ENCODE assay signal across 20 cellular contexts in genomic region chr6:14310955-14311354, GRCh38.
DNase-seq lines count a peak whose midpoint lies in the region; TF ChIP-seq lines count a peak whose summit lies in the region.
"Had no signal": no experiment of that assay in that cellular context is flagged by ENCODE, and none has a peak within 500 bp of the region (broad histone marks: within the 10 kb centered on the region; RNA-seq: fewer than 3 reads in every experiment).

No MANE protein-coding gene starts in this region.

- H3K9me3 ChIP-seq in Caco-2 (no peaks in the 10 kb centered on the region), PC-9 (ENCODE audit: insufficient read depth, low read depth) (no peaks in the 10 kb centered on the region)
- H3K9me3 ChIP-seq: A549, prostate gland had no signal

- H3K9me3 Mint-ChIP-seq in Caco-2 (ENCODE audit: unreplicated experiment): no peaks in the 10 kb centered on the region
- H3K9me3 Mint-ChIP-seq in progenitor cell of endocrine pancreas (ENCODE audit: low read depth): no peaks in the 10 kb centered on the region
- H3K9me3 Mint-ChIP-seq: dendritic cell treated with granulocyte-macrophage colony-stimulating factor and Interleukin-4, amounts not matched to agents 40 ng/mL and 50 ng/mL, for 4 days had no signal

- TF ChIP-seq CTCF in Caco-2 (IDR thresholded peaks at IDR 0.05; ENCODE audit: insufficient read depth in 1 of 2, low read depth in 1 of 2, low read length in 1 of 2, severe bottlenecking in 1 of 2, unreplicated experiment in 1 of 2) (no peak), progenitor cell of endocrine pancreas (IDR thresholded peaks at IDR 0.05; ENCODE audit: unreplicated experiment) (no peak), PC-9 (conservative IDR thresholded peaks at IDR 0.05) (no peak)

- no peak overlapping the region for H3K4me3 Mint-ChIP-seq in Caco-2 (ENCODE audit: unreplicated experiment)
- no peak overlapping the region for H3K4me3 Mint-ChIP-seq in progenitor cell of endocrine pancreas (ENCODE audit: low read depth)
- H3K4me3 Mint-ChIP-seq: dendritic cell treated with granulocyte-macrophage colony-stimulating factor and Interleukin-4, amounts not matched to agents 40 ng/mL and 50 ng/mL, for 4 days; nephron progenitor cell had no signal

- no peak overlapping the region for H3K27ac ChIP-seq in PC-9
- H3K27ac ChIP-seq: A549, BLaER1, prostate gland had no signal

- H2AFZ ChIP-seq in PC-9: no peak overlapping the region

- H3K4me1 ChIP-seq in Caco-2: peaks cover 42% of the 10 kb centered on the region
- H3K4me1 ChIP-seq in PC-9 (replicated peaks; ENCODE audit: insufficient read depth): no peaks in the 10 kb centered on the region
- H3K4me1 ChIP-seq: A549, prostate gland had no signal

- no peaks in the 10 kb centered on the region for H4K20me1 ChIP-seq in PC-9 (ENCODE audit: insufficient read depth)
- H4K20me1 ChIP-seq: BLaER1 had no signal

- POLR2A ChIA-PET in Caco-2 (lab: Charles Lee): interaction anchor here (0.5 kb wide), 1 partner anchor 177 kb away, joined by 3 read pairs; no protein-coding TSS in a partner anchor
- POLR2A ChIA-PET in PC-9 (lab: Charles Lee; ENCODE audit: unreplicated experiment): no interaction called here

- H3K27me3 ChIP-seq in Caco-2 (replicated peaks; ENCODE audit: control insufficient read depth, insufficient read depth, low read length) (no peaks in the 10 kb centered on the region), PC-9 (ENCODE audit: insufficient read depth, low read depth) (no peaks in the 10 kb centered on the region)
- H3K27me3 ChIP-seq: BLaER1 had no signal

- H3K4me1 Mint-ChIP-seq in Caco-2 (ENCODE audit: low read depth, unreplicated experiment) (peaks cover 20% of the 10 kb centered on the region), progenitor cell of endocrine pancreas (ENCODE audit: low read depth) (peaks cover 75% of the 10 kb centered on the region)

- CTCF ChIA-PET in Caco-2 (lab: Charles Lee) (interaction anchor here (0.8 kb wide), 1 partner anchor 957 kb away, joined by 3 read pairs; no protein-coding TSS in a partner anchor), PC-9 (lab: Charles Lee) (no interaction called here)

- no peaks in the 10 kb centered on the region for H3K27me3 Mint-ChIP-seq in Caco-2 (ENCODE audit: insufficient read depth, unreplicated experiment)
- no peaks in the 10 kb centered on the region for H3K27me3 Mint-ChIP-seq in progenitor cell of endocrine pancreas
- H3K27me3 Mint-ChIP-seq: dendritic cell treated with granulocyte-macrophage colony-stimulating factor and Interleukin-4, amounts not matched to agents 40 ng/mL and 50 ng/mL, for 4 days had no signal

- H3K36me3 Mint-ChIP-seq in Caco-2 (ENCODE audit: insufficient read depth, unreplicated experiment) (no peaks in the 10 kb centered on the region), progenitor cell of endocrine pancreas (ENCODE audit: insufficient read depth) (no peaks in the 10 kb centered on the region)

- no peaks in the 10 kb centered on the region for H3F3A ChIP-seq in PC-9 (ENCODE audit: insufficient read depth, low read depth)

- BruUV-seq in Caco-2 (replicated peaks; lab: Mats Ljungman, UMichigan) (no TSS peak), PC-9 (replicated peaks; lab: Mats Ljungman, UMichigan) (no TSS peak)

- H3K36me3 ChIP-seq in Caco-2 (ENCODE audit: control insufficient read depth, insufficient read depth, low read length) (no peaks in the 10 kb centered on the region), PC-9 (ENCODE audit: low read depth) (no peaks in the 10 kb centered on the region)
- H3K36me3 ChIP-seq: BLaER1, prostate gland had no signal

- H3K4me3 ChIP-seq in Caco-2 (ENCODE audit: low read depth, low read length): no peak overlapping the region
- H3K4me3 ChIP-seq in PC-9: no peak overlapping the region
- H3K4me3 ChIP-seq: A549, BLaER1, prostate gland had no signal

- no peak overlapping the region for H3K4me2 ChIP-seq in PC-9
- H3K4me2 ChIP-seq: A549, BLaER1 had no signal

- H3K79me2 ChIP-seq in PC-9 (ENCODE audit: low read depth): no peaks in the 10 kb centered on the region

- DNase-seq in Caco-2 (peak; percentile 35 to 54), astrocyte of the hippocampus (ENCODE audit: low read depth, low spot score) (peak; percentile 58), kidney tubule cell (ENCODE audit: low spot score) (peak; percentile 81), progenitor cell of endocrine pancreas (ENCODE audit: low spot score, unreplicated experiment) (no peak), NCI-H2196 (lab: John Stamatoyannopoulos, UW; ENCODE audit: unreplicated experiment) (no peak), globus pallidus (ENCODE audit: low spot score) (no peak), PC-9 (no peak)
- no peak for DNase-seq in stimulated activated CD4-positive, alpha-beta T cell treated with anti-CD3 and anti-CD28 coated beads, Interleukin-4, amount 100 ng/mL, for 24 hours
- DNase-seq: activated CD4-positive, alpha-beta T cell treated with anti-CD3 and anti-CD28 coated beads, Interleukin-2, amount 50 U/mL, for 48 hours; activated effector memory CD4-positive, alpha-beta T cell treated with Interleukin-2 at 50 U/mL for 16 hours; hippocampal formation; NCI-H2171 treated with DMSO at 0.1 percent for 48 hours; nephron progenitor cell; stimulated activated CD8-positive, alpha-beta memory T cell treated with anti-CD3 and anti-CD28 coated beads, Interleukin-4, amount 100 ng/mL, for 48 hours; substantia nigra; T-helper 2 cell had no signal

- H3K27ac Mint-ChIP-seq in Caco-2 (ENCODE audit: unreplicated experiment) (no peak overlapping the region), progenitor cell of endocrine pancreas (peak overlapping the region; percentile 93)
- H3K27ac Mint-ChIP-seq: dendritic cell treated with granulocyte-macrophage colony-stimulating factor and Interleukin-4, amounts not matched to agents 40 ng/mL and 50 ng/mL, for 4 days; nephron progenitor cell had no signal

- no peaks in the 10 kb centered on the region for H3K9me2 ChIP-seq in PC-9 (ENCODE audit: insufficient read depth)

- intact Hi-C loops in Caco-2 (cut with micrococcal nuclease; ENCODE audit: unreplicated experiment): loop anchor here (10.0 kb wide), 1 partner anchor 96 kb away; no protein-coding TSS in a partner anchor
- intact Hi-C loops in PC-9 (cut with micrococcal nuclease; ENCODE audit: unreplicated experiment): no loop called here

Comparison
In these comparisons a context has a peak if more than half of its experiments do, and no peak if none do; other contexts are left out.
1. DNase-seq: peak in Caco-2 (2 of 2), astrocyte of the hippocampus (single experiment) and kidney tubule cell (single experiment); none in progenitor cell of endocrine pancreas (single experiment), NCI-H2196 (single experiment), globus pallidus (single experiment), PC-9 (0 of 2) and stimulated activated CD4-positive, alpha-beta T cell treated with anti-CD3 and anti-CD28 coated beads, Interleukin-4, amount 100 ng/mL, for 24 hours (single experiment).